Comparison of ENCODE assay signal across 11 cellular contexts in genomic region chr20:17559338-17559737, GRCh38. TPM values are rescaled to one million over a fixed set of nuclear protein-coding genes. Genes with fewer than 3 reads are reported as not detected.
DNase-seq lines count a peak whose midpoint lies in the region; ATAC-seq and TF ChIP-seq lines count a peak whose summit lies in the region.
"Had no signal": no experiment of that assay in that cellular context is flagged by ENCODE, and none has a peak within 500 bp of the region (broad histone marks: within the 10 kb centered on the region; RNA-seq: fewer than 3 reads in every experiment).

No MANE protein-coding gene starts in this region.

- H3K4me1 Mint-ChIP-seq in GM23338: peaks cover 24% of the 10 kb centered on the region
- H3K4me1 Mint-ChIP-seq in activated naive CD8-positive, alpha-beta T cell treated with anti-CD3 and anti-CD28 coated beads for 36 hours: peaks cover 34% of the 10 kb centered on the region
- H3K4me1 Mint-ChIP-seq in natural killer cell: no peaks in the 10 kb centered on the region

- no peak overlapping the region for H3K4me3 Mint-ChIP-seq in GM23338
- H3K4me3 Mint-ChIP-seq in activated naive CD8-positive, alpha-beta T cell treated with anti-CD3 and anti-CD28 coated beads for 36 hours: no peak overlapping the region
- no peak overlapping the region for H3K4me3 Mint-ChIP-seq in natural killer cell
- H3K4me3 Mint-ChIP-seq: CD8-positive, alpha-beta T cell had no signal

- no peaks in the 10 kb centered on the region for H3K9me3 ChIP-seq in hepatocyte (ENCODE audit: low read depth)

- H3K27ac Mint-ChIP-seq in GM23338 (no peak overlapping the region), natural killer cell (no peak overlapping the region)
- peak overlapping the region; percentile 86 for H3K27ac Mint-ChIP-seq in activated naive CD8-positive, alpha-beta T cell treated with anti-CD3 and anti-CD28 coated beads for 36 hours
- H3K27ac Mint-ChIP-seq: CD8-positive, alpha-beta T cell had no signal

- no peaks in the 10 kb centered on the region for H3F3A ChIP-seq in GM23338 (replicated peaks; ENCODE audit: low read depth)

- H3K79me2 ChIP-seq in GM23338 (replicated peaks; ENCODE audit: insufficient read depth) (no peaks in the 10 kb centered on the region), hepatocyte (no peaks in the 10 kb centered on the region)

- no peaks in the 10 kb centered on the region for H3K36me3 Mint-ChIP-seq in GM23338 (ENCODE audit: low read depth)
- no peaks in the 10 kb centered on the region for H3K36me3 Mint-ChIP-seq in activated naive CD8-positive, alpha-beta T cell treated with anti-CD3 and anti-CD28 coated beads for 36 hours
- H3K36me3 Mint-ChIP-seq in natural killer cell: no peaks in the 10 kb centered on the region
- H3K36me3 Mint-ChIP-seq: CD8-positive, alpha-beta T cell had no signal

- H2AFZ ChIP-seq in GM23338 (no peak overlapping the region), hepatocyte (no peak overlapping the region)

- H3K36me3 ChIP-seq in GM23338 (ENCODE audit: insufficient read depth) (no peaks in the 10 kb centered on the region), hepatocyte (replicated peaks; ENCODE audit: insufficient read depth, low read depth) (no peaks in the 10 kb centered on the region)

- H3K27ac ChIP-seq in GM23338 (ENCODE audit: low read depth) (0 out of 2 replicates have a peak overlapping the region, but pooled peaks have one; percentile 74), hepatocyte (peak overlapping the region; percentile 98), skin epidermis (peak overlapping the region in 20 of 21 experiments; percentile 54 to 92 (median 86))

- H4K20me1 ChIP-seq in GM23338 (replicated peaks; ENCODE audit: insufficient read depth) (no peaks in the 10 kb centered on the region), hepatocyte (ENCODE audit: insufficient read depth, poor library complexity, severe bottlenecking) (no peaks in the 10 kb centered on the region)

- H3K9me2 ChIP-seq in GM23338 (ENCODE audit: insufficient read depth) (peaks cover 11% of the 10 kb centered on the region; the same call in 1 of the 2 replicates), hepatocyte (replicated peaks; ENCODE audit: insufficient read depth) (no peaks in the 10 kb centered on the region)

- H3K4me1 ChIP-seq in GM23338 (ENCODE audit: insufficient read depth) (peaks cover 26% of the 10 kb centered on the region), hepatocyte (ENCODE audit: insufficient read depth) (peaks cover 29% of the 10 kb centered on the region)

- H3K9me3 Mint-ChIP-seq in GM23338 (no peaks in the 10 kb centered on the region; the same call in 2 of the 3 replicates), natural killer cell (no peaks in the 10 kb centered on the region)
- H3K9me3 Mint-ChIP-seq in activated naive CD8-positive, alpha-beta T cell treated with anti-CD3 and anti-CD28 coated beads for 36 hours: no peaks in the 10 kb centered on the region
- H3K9me3 Mint-ChIP-seq: CD8-positive, alpha-beta T cell had no signal

- no peaks in the 10 kb centered on the region for H3K27me3 ChIP-seq in GM23338 (ENCODE audit: insufficient read depth)
- no peaks in the 10 kb centered on the region for H3K27me3 ChIP-seq in hepatocyte

- WGBS in hepatocyte (ENCODE audit: low lambda C conversion rate, missing lambda C conversion rate): 96% methylated on average over 6 of the region's 6 CpGs

- H3K4me2 ChIP-seq in GM23338 (no peak overlapping the region), hepatocyte (no peak overlapping the region)

- H3K4me3 ChIP-seq in GM23338 (no peak overlapping the region), hepatocyte (no peak overlapping the region), skin epidermis (no peak overlapping the region)

- ATAC-seq in GM23338: no peak
- no peak for ATAC-seq in HG03025 (IDR thresholded peaks at IDR 0.05; ENCODE audit: low FRiP score, unreplicated experiment)
- ATAC-seq in natural killer cell: no peak
- ATAC-seq: CD8-positive, alpha-beta T cell had no signal

- DNase-seq in GM23338 (ENCODE audit: low spot score) (no peak), hepatocyte (ENCODE audit: low spot score) (no peak), NCI-H226 (no peak), AML-193 (lab: John Stamatoyannopoulos, UW) (no peak), natural killer cell (no peak)
- no peak for DNase-seq in activated naive CD8-positive, alpha-beta T cell treated with anti-CD3 and anti-CD28 coated beads for 36 hours
- DNase-seq: activated effector memory CD4-positive, alpha-beta T cell treated with Interleukin-2 at 50 U/mL for 16 hours; CD8-positive, alpha-beta T cell; NCI-H1105 had no signal

- TF ChIP-seq CTCF in GM23338 (conservative IDR thresholded peaks at IDR 0.05; ENCODE audit: low read depth in 2 of 2) (no peak), hepatocyte (IDR thresholded peaks at IDR 0.05; ENCODE audit: poor library complexity) (no peak), natural killer cell (IDR thresholded peaks at IDR 0.05) (no peak)

- intact Hi-C loops in natural killer cell (cut with micrococcal nuclease): no loop called here

- peaks cover 3% of the 10 kb centered on the region for H3K27me3 Mint-ChIP-seq in GM23338 (ENCODE audit: insufficient read depth, low read depth, poor library complexity)
- H3K27me3 Mint-ChIP-seq in activated naive CD8-positive, alpha-beta T cell treated with anti-CD3 and anti-CD28 coated beads for 36 hours: peaks cover 4% of the 10 kb centered on the region
- H3K27me3 Mint-ChIP-seq in natural killer cell (ENCODE audit: low read depth in 2 of 2): peaks cover 0 to 4% of the 10 kb centered on the region in 2 donors

TF ChIP-seq in GM23338, 12 proteins besides CTCF, POLR2A, EP300 and RAD21 (continues in another document):
- TF ChIP-seq REST (IDR thresholded peaks at IDR 0.05; ENCODE audit: unreplicated experiment): no peak

RNA-seq across cellular contexts. Expression of gene DSTN, which starts 10.5 kb away (rescaled TPM):
- total RNA-seq in GM23338 (2014; rRNA removed; shearing (Covaris generic)): 145 and 162 TPM in 2 replicates
- polyA plus RNA-seq in GM23338 (2016; fragmentation: Nextera tagmentation; extraction: Ambion mirVana) (456 and 459 TPM in 2 replicates), hepatocyte (352 and 369 TPM in 2 replicates)
- 10 to 100 TPM; 56.7 to 57.5 TPM for total RNA-seq in activated naive CD8-positive, alpha-beta T cell treated with anti-CD3 and anti-CD28 coated beads for 36 hours
- total RNA-seq in hepatocyte (315 and 342 TPM in 2 replicates), natural killer cell (10 to 100 TPM; 47.5 to 73.5 (median 70.0) TPM)

RNA-seq across cellular contexts. Expression of gene BFSP1, which starts 28.2 kb away (rescaled TPM):
- total RNA-seq in GM23338 (2014; rRNA removed; shearing (Covaris generic)): 4.9 and 5.0 TPM in 2 replicates
- 2.7 and 3.1 TPM in 2 replicates for polyA plus RNA-seq in GM23338 (2016; fragmentation: Nextera tagmentation; extraction: Ambion mirVana)
- total RNA-seq in activated naive CD8-positive, alpha-beta T cell treated with anti-CD3 and anti-CD28 coated beads for 36 hours: under 1 TPM; 0.18 to 0.64 TPM
- total RNA-seq in hepatocyte: 2.0 and 2.4 TPM in 2 replicates
- polyA plus RNA-seq in hepatocyte: 0.12 and 2.3 TPM in 2 replicates
- 1 to 10 TPM; 2.7 to 7.3 (median 3.7) TPM for total RNA-seq in natural killer cell
